ENCODE assay signal across 18 cellular contexts in the genomic region with DNA sequence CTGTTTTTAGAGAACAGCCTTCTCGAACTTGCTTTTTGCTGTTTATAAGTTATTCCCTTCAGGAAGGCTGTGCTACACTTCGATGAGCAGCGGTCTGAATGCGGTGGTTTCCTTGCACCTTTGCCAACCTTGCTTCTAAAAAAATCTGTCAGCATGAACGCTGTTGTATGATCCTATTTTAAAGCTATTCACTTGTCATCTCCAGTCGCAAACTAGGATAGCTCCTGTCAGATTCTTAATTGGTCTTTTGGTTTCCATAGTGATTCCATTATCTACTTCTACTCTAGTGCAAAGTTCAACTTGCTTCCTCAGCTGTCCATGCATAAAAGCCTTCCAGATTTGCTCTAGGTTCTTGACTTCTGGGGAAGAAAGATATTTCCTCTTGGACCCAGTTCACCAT.
DNase-seq lines count a peak whose midpoint lies in the region; FAIRE-seq and TF ChIP-seq lines count a peak whose summit lies in the region.
"Had no signal": no experiment of that assay in that cellular context is flagged by ENCODE, and none has a peak within 500 bp of the region (broad histone marks: within the 10 kb centered on the region; RNA-seq: fewer than 3 reads in every experiment).

No MANE protein-coding gene starts in this region.

- TF ChIP-seq POLR2A in H54 (IDR thresholded peaks at IDR 0.05; ENCODE audit: low read depth, low read length) (no peak), uterus (IDR thresholded peaks at IDR 0.05) (no peak)

- intact Hi-C loops in uterus (cut with DNase I; ENCODE audit: low total_unique reads) = no loop called here

- H3K9me3 ChIP-seq in uterus = no peaks in the 10 kb centered on the region

- H3K27ac ChIP-seq in uterus = no peak overlapping the region
- H3K27ac ChIP-seq: PC-9, RWPE1 had no signal

- no peaks in the 10 kb centered on the region for H3K27me3 ChIP-seq in uterus

- FAIRE-seq in islet of Langerhans (lab: Jason Lieb, UNC) (peak; percentile 36), H54 (lab: Jason Lieb, UNC) (no peak)
- FAIRE-seq: GM12892, GM18507 had no signal

- H3K36me3 ChIP-seq in uterus = no peaks in the 10 kb centered on the region

- DNase-seq in NCI-H146 (lab: John Stamatoyannopoulos, UW) (peak; percentile 8), NCI-H69 (lab: John Stamatoyannopoulos, UW) (peak; percentile 47), putamen (ENCODE audit: low spot score) (peak; percentile 61), H54 (ENCODE audit: insufficient read length, low spot score) (no peak), iPS-NIHi7 (ENCODE audit: extremely low spot score) (no peak), uterus (no peak)
- DNase-seq: ACHN; CD8-positive, alpha-beta memory T cell; KG1; MV-4-11; NCI-H1417; NCI-H1930; NCI-H2171 treated with DMSO at 0.1 percent for 48 hours; PC-9 had no signal

- H3K4me1 ChIP-seq in uterus = no peaks in the 10 kb centered on the region

- H3K4me3 ChIP-seq in uterus = no peak overlapping the region
- H3K4me3 ChIP-seq: PC-9 had no signal

- TF ChIP-seq CTCF in uterus (IDR thresholded peaks at IDR 0.05) = no peak

Comparison
In these comparisons a context has a peak if more than half of its experiments do, and no peak if none do; other contexts are left out.
1. DNase-seq: peak in NCI-H146 (single experiment), NCI-H69 (single experiment) and putamen (single experiment); none in H54 (single experiment), iPS-NIHi7 (single experiment) and uterus (0 of 2).